Comparison of ENCODE assay signal across 8 cellular contexts in genomic region chr5:32329395-32329834, GRCh38. TPM values are rescaled to one million over a fixed set of nuclear protein-coding genes. Genes with fewer than 3 reads are reported as not detected.
DNase-seq lines count a peak whose midpoint lies in the region; ATAC-seq and TF ChIP-seq lines count a peak whose summit lies in the region.

No MANE protein-coding gene starts in this region.

- no peak overlapping the region for H3K4me3 Mint-ChIP-seq in progenitor cell of endocrine pancreas (ENCODE audit: low read depth)

- peak overlapping the region; percentile 73 for H3K27ac Mint-ChIP-seq in progenitor cell of endocrine pancreas

- peak; percentile 75 for ATAC-seq in GM19438 (IDR thresholded peaks at IDR 0.05; ENCODE audit: low read depth, unreplicated experiment)
- no peak for ATAC-seq in GM19397 (IDR thresholded peaks at IDR 0.05; ENCODE audit: unreplicated experiment)

- H3K36me3 Mint-ChIP-seq in progenitor cell of endocrine pancreas (ENCODE audit: insufficient read depth) = peaks cover 1% of the 10 kb centered on the region

- H3K9me3 Mint-ChIP-seq in progenitor cell of endocrine pancreas (ENCODE audit: low read depth) = peaks cover 5% of the 10 kb centered on the region

- DNase-seq in D341Med (ENCODE audit: low spot score) (peak; percentile 82), HK-2 (ENCODE audit: unreplicated experiment) (peak; percentile 50), RKO (ENCODE audit: low spot score) (peak; percentile 72), globus pallidus (ENCODE audit: low spot score) (peak; percentile 61), progenitor cell of endocrine pancreas (ENCODE audit: low spot score, unreplicated experiment) (no peak)
- DNase-seq in activated naive CD4-positive, alpha-beta T cell (lab: John Stamatoyannopoulos, UW) = peak in 3 of 4 experiments; percentile 3 to 17 (median 13)

- TF ChIP-seq CTCF in progenitor cell of endocrine pancreas (IDR thresholded peaks at IDR 0.05; ENCODE audit: unreplicated experiment) = peak; percentile 61

- no peaks in the 10 kb centered on the region for H3K27me3 Mint-ChIP-seq in progenitor cell of endocrine pancreas

- peaks cover 23% of the 10 kb centered on the region for H3K4me1 Mint-ChIP-seq in progenitor cell of endocrine pancreas (ENCODE audit: low read depth)

RNA-seq across cellular contexts. Expression of gene MTMR12, which starts 16.7 kb away (rescaled TPM):
- 30.6 and 30.9 TPM in 2 replicates for total RNA-seq in progenitor cell of endocrine pancreas
